Comparison of ENCODE assay signal across 11 cellular contexts in genomic region chr1:247440001-247440620, GRCh38. TPM values are rescaled to one million over a fixed set of nuclear protein-coding genes. Genes with fewer than 3 reads are reported as not detected.
DNase-seq lines count a peak whose midpoint lies in the region; ATAC-seq lines count a peak whose summit lies in the region.
"Had no signal": no experiment of that assay in that cellular context is flagged by ENCODE, and none has a peak within 500 bp of the region (broad histone marks: within the 10 kb centered on the region; RNA-seq: fewer than 3 reads in every experiment).

No MANE protein-coding gene starts in this region.

- H3K27me3 Mint-ChIP-seq in dendritic cell treated with granulocyte-macrophage colony-stimulating factor and Interleukin-4, amounts not matched to agents 40 ng/mL and 50 ng/mL, for 4 days: no peaks in the 10 kb centered on the region
- H3K27me3 Mint-ChIP-seq in activated T-helper 1 cell treated with anti-CD3 and anti-CD28 coated beads, Interleukin-12 subunit alpha, Interleukin-12 subunit beta, Interleukin-2, Interleukin-4 antibody, amounts not matched to agents 30 ng/mL and 10 ng/mL and 1 ng/mL, durations not matched to agents 14 hours and 24 hours and 36 hours (ENCODE audit: insufficient read depth): peaks cover 2% of the 10 kb centered on the region

- peak; percentile 98 for ATAC-seq in GM18520 (IDR thresholded peaks at IDR 0.05; ENCODE audit: unreplicated experiment)
- ATAC-seq in GM21390 (IDR thresholded peaks at IDR 0.05; ENCODE audit: unreplicated experiment): peak; percentile 95
- peak; percentile 96 for ATAC-seq in HG03103 (IDR thresholded peaks at IDR 0.05; ENCODE audit: low read depth, unreplicated experiment)

- peak overlapping the region; percentile 39 for H3K4me3 Mint-ChIP-seq in dendritic cell treated with granulocyte-macrophage colony-stimulating factor and Interleukin-4, amounts not matched to agents 40 ng/mL and 50 ng/mL, for 4 days
- no peak overlapping the region for H3K4me3 Mint-ChIP-seq in activated T-helper 1 cell treated with anti-CD3 and anti-CD28 coated beads, Interleukin-12 subunit alpha, Interleukin-12 subunit beta, Interleukin-2, Interleukin-4 antibody, amounts not matched to agents 30 ng/mL and 10 ng/mL and 1 ng/mL, durations not matched to agents 14 hours and 24 hours and 36 hours

- H3K36me3 Mint-ChIP-seq in dendritic cell treated with granulocyte-macrophage colony-stimulating factor and Interleukin-4, amounts not matched to agents 40 ng/mL and 50 ng/mL, for 4 days (ENCODE audit: low read depth): peaks cover 94% of the 10 kb centered on the region
- no peaks in the 10 kb centered on the region for H3K36me3 Mint-ChIP-seq in activated T-helper 1 cell treated with anti-CD3 and anti-CD28 coated beads, Interleukin-12 subunit alpha, Interleukin-12 subunit beta, Interleukin-2, Interleukin-4 antibody, amounts not matched to agents 30 ng/mL and 10 ng/mL and 1 ng/mL, durations not matched to agents 14 hours and 24 hours and 36 hours (ENCODE audit: low read depth)

- H3K9me3 Mint-ChIP-seq in dendritic cell treated with granulocyte-macrophage colony-stimulating factor and Interleukin-4, amounts not matched to agents 40 ng/mL and 50 ng/mL, for 4 days: no peaks in the 10 kb centered on the region
- H3K9me3 Mint-ChIP-seq in activated T-helper 1 cell treated with anti-CD3 and anti-CD28 coated beads, Interleukin-12 subunit alpha, Interleukin-12 subunit beta, Interleukin-2, Interleukin-4 antibody, amounts not matched to agents 30 ng/mL and 10 ng/mL and 1 ng/mL, durations not matched to agents 14 hours and 24 hours and 36 hours: no peaks in the 10 kb centered on the region

- peak overlapping the region; percentile 81 for H3K27ac Mint-ChIP-seq in dendritic cell treated with granulocyte-macrophage colony-stimulating factor and Interleukin-4, amounts not matched to agents 40 ng/mL and 50 ng/mL, for 4 days
- H3K27ac Mint-ChIP-seq in activated T-helper 1 cell treated with anti-CD3 and anti-CD28 coated beads, Interleukin-12 subunit alpha, Interleukin-12 subunit beta, Interleukin-2, Interleukin-4 antibody, amounts not matched to agents 30 ng/mL and 10 ng/mL and 1 ng/mL, durations not matched to agents 14 hours and 24 hours and 36 hours: no peak overlapping the region

- DNase-seq in NCI-H2029 (lab: John Stamatoyannopoulos, UW) (no peak), HuH-7 (ENCODE audit: low spot score) (no peak), RKO (ENCODE audit: low spot score) (no peak)
- DNase-seq in activated T-helper 1 cell treated with anti-CD3 and anti-CD28 coated beads, Interleukin-12 subunit alpha, Interleukin-12 subunit beta, Interleukin-2, Interleukin-4 antibody, amounts not matched to agents 30 ng/mL and 10 ng/mL and 1 ng/mL, durations not matched to agents 14 hours and 24 hours and 36 hours (ENCODE audit: low spot score): no peak
- DNase-seq: effector CD8-positive, alpha-beta T cell; nucleus accumbens had no signal

- H3K4me1 Mint-ChIP-seq in dendritic cell treated with granulocyte-macrophage colony-stimulating factor and Interleukin-4, amounts not matched to agents 40 ng/mL and 50 ng/mL, for 4 days (ENCODE audit: low read depth): peaks cover 92% of the 10 kb centered on the region
- H3K4me1 Mint-ChIP-seq in activated T-helper 1 cell treated with anti-CD3 and anti-CD28 coated beads, Interleukin-12 subunit alpha, Interleukin-12 subunit beta, Interleukin-2, Interleukin-4 antibody, amounts not matched to agents 30 ng/mL and 10 ng/mL and 1 ng/mL, durations not matched to agents 14 hours and 24 hours and 36 hours (ENCODE audit: low read depth): no peaks in the 10 kb centered on the region

- intact Hi-C loops in dendritic cell treated with granulocyte-macrophage colony-stimulating factor and Interleukin-4, amounts not matched to agents 40 ng/mL and 50 ng/mL, for 4 days (cut with micrococcal nuclease): no loop called here
- intact Hi-C loops in activated T-helper 1 cell treated with anti-CD3 and anti-CD28 coated beads, Interleukin-12 subunit alpha, Interleukin-12 subunit beta, Interleukin-2, Interleukin-4 antibody, amounts not matched to agents 30 ng/mL and 10 ng/mL and 1 ng/mL, durations not matched to agents 14 hours and 24 hours and 36 hours (cut with micrococcal nuclease): no loop called here

RNA-seq across cellular contexts. Expression of gene OR2B11, which starts 17.8 kb away (rescaled TPM):
- not detected in 2 replicates for total RNA-seq in activated T-helper 1 cell treated with anti-CD3 and anti-CD28 coated beads, Interleukin-12 subunit alpha, Interleukin-12 subunit beta, Interleukin-2, Interleukin-4 antibody, amounts not matched to agents 30 ng/mL and 10 ng/mL and 1 ng/mL, durations not matched to agents 14 hours and 24 hours and 36 hours
- total RNA-seq: SJSA1 had no signal

RNA-seq across cellular contexts. Expression of gene NLRP3, which starts 24.1 kb away (rescaled TPM):
- 0.12 TPM in 1 of 2 replicates, not detected in the other for total RNA-seq in activated T-helper 1 cell treated with anti-CD3 and anti-CD28 coated beads, Interleukin-12 subunit alpha, Interleukin-12 subunit beta, Interleukin-2, Interleukin-4 antibody, amounts not matched to agents 30 ng/mL and 10 ng/mL and 1 ng/mL, durations not matched to agents 14 hours and 24 hours and 36 hours
